8 cellular contexts compared by ENCODE assay signal in genomic region chr11:61814958-61815789, GRCh38. TPM values are rescaled to one million over a fixed set of nuclear protein-coding genes. Genes with fewer than 3 reads are reported as not detected.
A peak's percentile ranks its signal among the peaks of the same experiment; 100 is the strongest.
DNase-seq lines count a peak whose midpoint lies in the region; ATAC-seq, FAIRE-seq and TF ChIP-seq lines count a peak whose summit lies in the region.

No MANE protein-coding gene starts in this region.

- peaks cover 18% of the 10 kb centered on the region for H3K27me3 Mint-ChIP-seq in activated CD4-positive, alpha-beta T cell treated with anti-CD3 and anti-CD28 coated beads, Interleukin-2, amount 10 ng/mL, durations not matched to agents 7 days and 5 days

- peaks cover 0 to 5% of the 10 kb centered on the region in 2 experiments for H4K20me1 ChIP-seq in H1 (replicated peaks in 1 of 2; ENCODE audit: control insufficient read depth in 1 of 2, insufficient read depth in 2 of 2, low read length in 2 of 2)

- H4K8ac ChIP-seq in H1 (ENCODE audit: extremely low read depth, insufficient read depth, low read length): peak overlapping the region; percentile 96; the same call in 1 of the 2 replicates

- H3K23me2 ChIP-seq in H1 (ENCODE audit: low read depth, low read length): peaks cover 7% of the 10 kb centered on the region; the same call in 1 of the 2 replicates

- peak overlapping the region; percentile 88 for H2BK20ac ChIP-seq in H1 (ENCODE audit: low read length)

- H3K9me3 ChIP-seq in H1 (ENCODE audit: insufficient read depth in 2 of 2, low read depth in 1 of 2, low read length in 1 of 2): peaks cover 0 to 2% of the 10 kb centered on the region in 2 experiments; a peak in 1 of 4 replicates

- peak overlapping the region; percentile 1 for H2BK120ac ChIP-seq in H1 (replicated peaks; ENCODE audit: low read depth, low read length)

- no peak overlapping the region for H3K23ac ChIP-seq in H1 (ENCODE audit: insufficient read length)

- peaks cover 6% of the 10 kb centered on the region; the same call in 1 of the 2 replicates for H3K79me1 ChIP-seq in H1 (ENCODE audit: low read depth, low read length)

- WGBS in H1 (ENCODE audit: extremely low coverage in 1 of 2, insufficient coverage in 1 of 2, insufficient read length in 1 of 2, insufficient replicate concordance in 2 of 2, low coverage in 1 of 2, low lambda C conversion rate in 2 of 2, missing lambda C conversion rate in 1 of 2), 2 experiments: 5% methylated on average over 62 of the region's 66 CpGs; no CpG with 5 or more reads in 1 of the 2 experiments

- peak overlapping the region; percentile 81 to 87 for H3K4me2 ChIP-seq in H1 (ENCODE audit: insufficient read depth in 1 of 2, low read depth in 2 of 2, low read length in 2 of 2)

- ATAC-seq in GM19023 (IDR thresholded peaks at IDR 0.05; ENCODE audit: unreplicated experiment) (peak; percentile 50), HG03196 (IDR thresholded peaks at IDR 0.05; ENCODE audit: unreplicated experiment) (peak; percentile 48)

- peaks cover 0 to 37% of the 10 kb centered on the region in 2 experiments; a peak in 2 of 4 replicates for H3K79me2 ChIP-seq in H1 (ENCODE audit: control insufficient read depth in 1 of 2, insufficient read depth in 2 of 2, low read length in 2 of 2)

- TF ChIP-seq EP300 in H1 (IDR thresholded peaks at IDR 0.05; ENCODE audit: borderline replicate concordance in 1 of 2, low read depth in 2 of 2, low read length in 2 of 2): no peak

- H3K4ac ChIP-seq in H1 (replicated peaks; ENCODE audit: insufficient read length, low read depth, low read length): peak overlapping the region; percentile 90

- FAIRE-seq in H1 (lab: Jason Lieb, UNC): no peak

- H3K9me3 Mint-ChIP-seq in activated CD4-positive, alpha-beta T cell treated with anti-CD3 and anti-CD28 coated beads, Interleukin-2, amount 10 ng/mL, durations not matched to agents 7 days and 5 days: no peaks in the 10 kb centered on the region

- peak overlapping the region; percentile 1 for H3K14ac ChIP-seq in H1 (ENCODE audit: insufficient read length)

- peaks cover 17% of the 10 kb centered on the region for H3K4me1 Mint-ChIP-seq in activated CD4-positive, alpha-beta T cell treated with anti-CD3 and anti-CD28 coated beads, Interleukin-2, amount 10 ng/mL, durations not matched to agents 7 days and 5 days

- peak overlapping the region; percentile 94 for H2BK5ac ChIP-seq in H1 (ENCODE audit: low read depth, low read length)

- peak overlapping the region; percentile 66; the same call in 1 of the 2 replicates for H2BK15ac ChIP-seq in H1 (ENCODE audit: low read length)

- H3K4me1 ChIP-seq in H1 (replicated peaks in 1 of 4; ENCODE audit: control insufficient read depth in 3 of 4, insufficient read depth in 4 of 4, low read length in 3 of 4): peaks cover 2 to 9% (median 5%) of the 10 kb centered on the region in 4 experiments; a peak in 5 of 7 replicates

- TF ChIP-seq POLR2A in H1 (IDR thresholded peaks at IDR 0.05; ENCODE audit: control extremely low read depth in 1 of 2, low read depth in 2 of 2, low read length in 2 of 2): peak in 1 of 2 experiments; percentile 53; a peak in 2 of 3 replicates

- H3K4me3 Mint-ChIP-seq in activated CD4-positive, alpha-beta T cell treated with anti-CD3 and anti-CD28 coated beads, Interleukin-2, amount 10 ng/mL, durations not matched to agents 7 days and 5 days: peak overlapping the region; percentile 93

- peak overlapping the region; percentile 98 for H4K5ac ChIP-seq in H1 (ENCODE audit: insufficient read length, low read depth, low read length)

- H3K36me3 ChIP-seq in BJ (ENCODE audit: control insufficient read depth, insufficient read depth, low read length) (peaks cover 18% of the 10 kb centered on the region), H1 (ENCODE audit: control insufficient read depth in 2 of 4, insufficient read depth in 4 of 4, low read length in 3 of 4) (peaks cover 16 to 39% (median 29%) of the 10 kb centered on the region in 4 experiments)

- H3K27ac ChIP-seq in H1 (ENCODE audit: low read depth, low read length): peak overlapping the region; percentile 94

- DNase-seq in BJ (ENCODE audit: low read depth) (peak; percentile 87), NCI-H2227 treated with DMSO at 0.1 percent for 48 hours (lab: John Stamatoyannopoulos, UW) (peak; percentile 91), H1 (ENCODE audit: low read depth in 1 of 2, low spot score in 2 of 2) (peak; percentile 96 to 97), lung microvascular endothelial cell (ENCODE audit: low read depth in 2 of 2) (peak; percentile 98)
- DNase-seq in activated CD4-positive, alpha-beta T cell treated with anti-CD3 and anti-CD28 coated beads, Interleukin-2, amount 10 ng/mL, durations not matched to agents 7 days and 5 days: peak; percentile 57
- DNase-seq in stimulated activated CD8-positive, alpha-beta memory T cell treated with anti-CD3 and anti-CD28 coated beads, Interleukin-4, amount 100 ng/mL, for 48 hours: peak; percentile 77

- no peak for TF ChIP-seq RAD21 in H1 (IDR thresholded peaks at IDR 0.05 in 1 of 2, conservative IDR thresholded peaks at IDR 0.05 in 1 of 2; ENCODE audit: low read depth in 2 of 2, low read length in 2 of 2)

- peak overlapping the region; percentile 97 for H4K91ac ChIP-seq in H1 (replicated peaks; ENCODE audit: insufficient read length, low read length)

- POLR2A ChIA-PET in BJ (lab: Charles Lee) (interaction anchor here (0.6 to 0.9 kb wide), 4 partner anchors 13 to 97 kb away, joined by 3 to 20 read pairs (median 6); partner anchors contain the start of gene FADS2), H1 (lab: Charles Lee; ENCODE audit: partially characterized antibody) (interaction anchor here (0.6 to 16.2 kb wide), 24 partner anchors 13 to 333 kb away, joined by 3 to 354 read pairs (median 4); partner anchors contain the start of genes FADS2, FEN1 and TMEM258)
- POLR2A ChIA-PET in activated CD4-positive, alpha-beta T cell treated with anti-CD3 and anti-CD28 coated beads, Interleukin-2, amount 10 ng/mL, durations not matched to agents 7 days and 5 days (lab: Charles Lee): interaction anchor here (0.6 to 1.6 kb wide), 5 partner anchors 14 to 388 kb away, joined by 3 to 9 read pairs (median 6); partner anchors contain the start of genes FADS2, FEN1 and TMEM258

- H3K9ac ChIP-seq in H1 (replicated peaks in 1 of 4; ENCODE audit: extremely low read depth in 1 of 4, low read depth in 3 of 4, low read length in 3 of 4): peak overlapping the region; percentile 84 to 98 (median 90)

- H3K56ac ChIP-seq in H1 (replicated peaks; ENCODE audit: insufficient read length, low read depth, low read length): peak overlapping the region; percentile 98

- CTCF ChIA-PET in BJ (lab: Yijun Ruan, JAX) (interaction anchor here (0.6 to 2.0 kb wide), 13 partner anchors 11 to 296 kb away, joined by 3 to 19 read pairs (median 5); partner anchors contain the start of gene FADS2), H1 (lab: Charles Lee; ENCODE audit: partially characterized antibody) (interaction anchor here (0.8 to 10.2 kb wide), 14 partner anchors 7 to 267 kb away, joined by 3 to 118 read pairs (median 4); partner anchors contain the start of gene FEN1)
- CTCF ChIA-PET in activated CD4-positive, alpha-beta T cell treated with anti-CD3 and anti-CD28 coated beads, Interleukin-2, amount 10 ng/mL, durations not matched to agents 7 days and 5 days (lab: Charles Lee): interaction anchor here (0.7 to 6.7 kb wide), 15 partner anchors 10 to 176 kb away, joined by 3 to 57 read pairs (median 4); partner anchors contain the start of genes FADS2 and FEN1

- peak overlapping the region; percentile 97 for H2AK5ac ChIP-seq in H1 (ENCODE audit: low read depth, low read length)

- peak overlapping the region; percentile 94 for H3K27ac Mint-ChIP-seq in activated CD4-positive, alpha-beta T cell treated with anti-CD3 and anti-CD28 coated beads, Interleukin-2, amount 10 ng/mL, durations not matched to agents 7 days and 5 days

- H3K18ac ChIP-seq in H1 (ENCODE audit: extremely low read depth, low read length): peak overlapping the region; percentile 99

- H2BK12ac ChIP-seq in H1 (ENCODE audit: low read depth, low read length): peak overlapping the region; percentile 84

- TF ChIP-seq CTCF in BJ (IDR thresholded peaks at IDR 0.05; ENCODE audit: insufficient read depth, low read depth, low read length) (no peak), H1 (IDR thresholded peaks at IDR 0.05; ENCODE audit: control extremely low read depth in 1 of 3, insufficient read depth in 1 of 3, low read depth in 1 of 3, low read length in 3 of 3) (peak in 1 of 3 experiments; percentile 0; a peak in 1 of 4 replicates)

- H2AFZ ChIP-seq in H1 (ENCODE audit: low read length): 0 out of 2 replicates have a peak overlapping the region, but pooled peaks have one; percentile 19

- H3K27me3 ChIP-seq in BJ (ENCODE audit: control insufficient read depth, insufficient read depth, low read length) (no peaks in the 10 kb centered on the region), H1 (replicated peaks in 1 of 4; ENCODE audit: control insufficient read depth in 3 of 4, extremely low read depth in 1 of 4, insufficient read depth in 3 of 4, low read length in 3 of 4) (no peaks in the 10 kb centered on the region)

- H3K4me3 ChIP-seq in BJ (ENCODE audit: low read depth, low read length) (peak overlapping the region; percentile 65), H1 (ENCODE audit: extremely low read depth in 1 of 4, insufficient read depth in 2 of 4, low read depth in 3 of 4, low read length in 4 of 4) (peak overlapping the region; percentile 74 to 92 (median 76))

- H3K36me3 Mint-ChIP-seq in activated CD4-positive, alpha-beta T cell treated with anti-CD3 and anti-CD28 coated beads, Interleukin-2, amount 10 ng/mL, durations not matched to agents 7 days and 5 days (ENCODE audit: low read depth): peaks cover 34% of the 10 kb centered on the region

RNA-seq across cellular contexts. Expression of gene FADS1, which starts 1.6 kb away (rescaled TPM):
- 48.1 and 58.0 TPM in 2 replicates for polyA plus RNA-seq in BJ (2011; rRNA removed)
- 38.7 and 87.4 TPM in 2 replicates for polyA minus RNA-seq in BJ (2011; rRNA and poly(A)+ RNA removed)
- total RNA-seq in activated CD4-positive, alpha-beta T cell treated with anti-CD3 and anti-CD28 coated beads, Interleukin-2, amount 10 ng/mL, durations not matched to agents 7 days and 5 days: 10 to 100 TPM; 25.7 to 27.1 TPM
- 115 and 116 TPM in 2 replicates for total RNA-seq in H1 (2021; fragmentation: NEBNext Ultra II Directional; extraction: Animal tissue kit (Norgen Biotek cat#: 25700))
- polyA plus RNA-seq in H1 (2011; rRNA removed): 141 and 160 TPM in 2 replicates
- polyA plus RNA-seq in H1 (2011; cell fraction: cytosol; rRNA removed): 127 TPM
- polyA plus RNA-seq in H1 (2011; cell fraction: nucleus; rRNA removed): 141 TPM
- polyA plus RNA-seq in H1 (2012, experiment 1 of 2): 83.3 to 97.8 TPM (median 90.8 TPM) in 4 replicates
- 40.1 TPM for polyA plus RNA-seq in H1 (2012, experiment 2 of 2)
- 153 TPM for polyA plus RNA-seq in H1 (2013, experiment 1 of 2)
- polyA plus RNA-seq in H1 (2013, experiment 2 of 2): 174 TPM
- polyA minus RNA-seq in H1 (2011; rRNA and poly(A)+ RNA removed): 251 and 278 TPM in 2 replicates
- 150 TPM for polyA minus RNA-seq in H1 (2011; cell fraction: cytosol; rRNA and poly(A)+ RNA removed)
- polyA minus RNA-seq in H1 (2011; cell fraction: nucleus; rRNA and poly(A)+ RNA removed): 146 TPM
- total RNA-seq in lung microvascular endothelial cell: 24.2 and 30.9 TPM in 2 replicates

RNA-seq across cellular contexts. Expression of gene FADS2, which starts 12.9 kb away (rescaled TPM):
- 181 and 327 TPM in 2 replicates for polyA plus RNA-seq in BJ (2011; rRNA removed)
- 242 and 419 TPM in 2 replicates for polyA minus RNA-seq in BJ (2011; rRNA and poly(A)+ RNA removed)
- 100 to 1,000 TPM; 128 to 135 TPM for total RNA-seq in activated CD4-positive, alpha-beta T cell treated with anti-CD3 and anti-CD28 coated beads, Interleukin-2, amount 10 ng/mL, durations not matched to agents 7 days and 5 days
- 499 and 526 TPM in 2 replicates for total RNA-seq in H1 (2021; fragmentation: NEBNext Ultra II Directional; extraction: Animal tissue kit (Norgen Biotek cat#: 25700))
- polyA plus RNA-seq in H1 (2011; rRNA removed): 635 and 701 TPM in 2 replicates
- 497 TPM for polyA plus RNA-seq in H1 (2011; cell fraction: cytosol; rRNA removed)
- polyA plus RNA-seq in H1 (2011; cell fraction: nucleus; rRNA removed): 671 TPM
- 387 to 431 TPM (median 414 TPM) in 4 replicates for polyA plus RNA-seq in H1 (2012, experiment 1 of 2)
- 532 TPM for polyA plus RNA-seq in H1 (2012, experiment 2 of 2)
- 1,100 TPM for polyA plus RNA-seq in H1 (2013, experiment 1 of 2)
- 1,238 TPM for polyA plus RNA-seq in H1 (2013, experiment 2 of 2)
- 977 and 989 TPM in 2 replicates for polyA minus RNA-seq in H1 (2011; rRNA and poly(A)+ RNA removed)
- polyA minus RNA-seq in H1 (2011; cell fraction: cytosol; rRNA and poly(A)+ RNA removed): 321 TPM
- polyA minus RNA-seq in H1 (2011; cell fraction: nucleus; rRNA and poly(A)+ RNA removed): 205 TPM
- 41.3 and 80.0 TPM in 2 replicates for total RNA-seq in lung microvascular endothelial cell

RNA-seq across cellular contexts. Expression of gene FEN1, which starts 22.5 kb away (rescaled TPM):
- 11.7 and 13.2 TPM in 2 replicates for polyA plus RNA-seq in BJ (2011; rRNA removed)
- 12.0 and 16.4 TPM in 2 replicates for polyA minus RNA-seq in BJ (2011; rRNA and poly(A)+ RNA removed)
- total RNA-seq in activated CD4-positive, alpha-beta T cell treated with anti-CD3 and anti-CD28 coated beads, Interleukin-2, amount 10 ng/mL, durations not matched to agents 7 days and 5 days: 100 to 1,000 TPM in 1 of 2 experiments, 10 to 100 TPM in 1; 98.6 to 118 TPM
- total RNA-seq in H1 (2021; fragmentation: NEBNext Ultra II Directional; extraction: Animal tissue kit (Norgen Biotek cat#: 25700)): 84.5 and 86.1 TPM in 2 replicates
- 52.6 and 52.9 TPM in 2 replicates for polyA plus RNA-seq in H1 (2011; rRNA removed)
- 75.9 TPM for polyA plus RNA-seq in H1 (2011; cell fraction: cytosol; rRNA removed)
- 39.1 TPM for polyA plus RNA-seq in H1 (2011; cell fraction: nucleus; rRNA removed)
- 91.9 to 107 TPM (median 97.9 TPM) in 4 replicates for polyA plus RNA-seq in H1 (2012, experiment 1 of 2)
- polyA plus RNA-seq in H1 (2012, experiment 2 of 2): 35.6 TPM
- 52.4 TPM for polyA plus RNA-seq in H1 (2013, experiment 1 of 2)
- 55.2 TPM for polyA plus RNA-seq in H1 (2013, experiment 2 of 2)
- 74.7 and 76.2 TPM in 2 replicates for polyA minus RNA-seq in H1 (2011; rRNA and poly(A)+ RNA removed)
- 43.7 TPM for polyA minus RNA-seq in H1 (2011; cell fraction: cytosol; rRNA and poly(A)+ RNA removed)
- 41.1 TPM for polyA minus RNA-seq in H1 (2011; cell fraction: nucleus; rRNA and poly(A)+ RNA removed)
- 8.3 and 19.2 TPM in 2 replicates for total RNA-seq in lung microvascular endothelial cell

RNA-seq across cellular contexts. Expression of gene TMEM258, which starts 22.8 kb away (rescaled TPM):
- polyA plus RNA-seq in BJ (2011; rRNA removed): 371 and 399 TPM in 2 replicates
- 72.7 and 128 TPM in 2 replicates for polyA minus RNA-seq in BJ (2011; rRNA and poly(A)+ RNA removed)
- 100 to 1,000 TPM; 154 to 160 TPM for total RNA-seq in activated CD4-positive, alpha-beta T cell treated with anti-CD3 and anti-CD28 coated beads, Interleukin-2, amount 10 ng/mL, durations not matched to agents 7 days and 5 days
- total RNA-seq in H1 (2021; fragmentation: NEBNext Ultra II Directional; extraction: Animal tissue kit (Norgen Biotek cat#: 25700)): 186 and 191 TPM in 2 replicates
- polyA plus RNA-seq in H1 (2011; rRNA removed): 622 and 759 TPM in 2 replicates
- 508 TPM for polyA plus RNA-seq in H1 (2011; cell fraction: cytosol; rRNA removed)
- 357 TPM for polyA plus RNA-seq in H1 (2011; cell fraction: nucleus; rRNA removed)
- 367 to 567 TPM (median 473 TPM) in 4 replicates for polyA plus RNA-seq in H1 (2012, experiment 1 of 2)
- 392 TPM for polyA plus RNA-seq in H1 (2012, experiment 2 of 2)
- polyA plus RNA-seq in H1 (2013, experiment 1 of 2): 338 TPM
- 352 TPM for polyA plus RNA-seq in H1 (2013, experiment 2 of 2)
- polyA minus RNA-seq in H1 (2011; rRNA and poly(A)+ RNA removed): 163 and 184 TPM in 2 replicates
- 130 TPM for polyA minus RNA-seq in H1 (2011; cell fraction: cytosol; rRNA and poly(A)+ RNA removed)
- 123 TPM for polyA minus RNA-seq in H1 (2011; cell fraction: nucleus; rRNA and poly(A)+ RNA removed)
- total RNA-seq in lung microvascular endothelial cell: 116 and 161 TPM in 2 replicates

Comparison
In these comparisons a context has a peak if more than half of its experiments do, and no peak if none do; other contexts are left out.
1. Peak in every context shown above with its lines: DNase-seq, ATAC-seq, H3K4me3 ChIP-seq and H3K27ac ChIP-seq.